ENCODE assay signal across 8 cellular contexts in genomic region chr1:15758953-15759661, GRCh38. TPM values are rescaled to one million over a fixed set of nuclear protein-coding genes. Genes with fewer than 3 reads are reported as not detected.
DNase-seq lines count a peak whose midpoint lies in the region; ATAC-seq, FAIRE-seq and TF ChIP-seq lines count a peak whose summit lies in the region.

No MANE protein-coding gene starts in this region.

- BruUV-seq in PC-9 (replicated peaks; lab: Mats Ljungman, UMichigan) = no TSS peak

- peak overlapping the region; percentile 16; the same call in 1 of the 2 replicates for H3K27ac ChIP-seq in PC-9
- H3K27ac ChIP-seq in naive thymus-derived CD4-positive, alpha-beta T cell (ENCODE audit: low read depth, low read length) = no peak overlapping the region

- peaks cover 36 to 68% (median 40%) of the 10 kb centered on the region in 5 donors for H3K27me3 Mint-ChIP-seq in naive thymus-derived CD4-positive, alpha-beta T cell

- H3K4me3 Mint-ChIP-seq in naive thymus-derived CD4-positive, alpha-beta T cell = peak overlapping the region in 9 of 10 donors; percentile 27 to 76 (median 60)

- TF ChIP-seq CTCF in AG09309 (IDR thresholded peaks at IDR 0.05; ENCODE audit: control insufficient read depth, insufficient read depth, low read depth, low read length, missing control alignments) (no peak), PC-9 (conservative IDR thresholded peaks at IDR 0.05) (no peak)

- no peaks in the 10 kb centered on the region for H3K27me3 ChIP-seq in PC-9 (ENCODE audit: insufficient read depth, low read depth)
- H3K27me3 ChIP-seq in naive thymus-derived CD4-positive, alpha-beta T cell (ENCODE audit: control insufficient read depth in 2 of 2, insufficient read depth in 2 of 2, low read length in 2 of 2) = peaks cover 0 to 3% of the 10 kb centered on the region in 2 donors

- H3K4me2 ChIP-seq in PC-9 = peak overlapping the region; percentile 79

- no peak for DNase-seq in AG09309 (ENCODE audit: low read depth)
- DNase-seq in PC-9 = no peak
- DNase-seq in naive thymus-derived CD4-positive, alpha-beta T cell = no peak
- DNase-seq in COLO829 (ENCODE audit: low spot score) = no peak
- no peak for DNase-seq in RCC 7860 (ENCODE audit: low spot score)

- H2AFZ ChIP-seq in PC-9 = peak overlapping the region; percentile 66

- no peaks in the 10 kb centered on the region for H3K9me2 ChIP-seq in PC-9 (ENCODE audit: insufficient read depth)

- H3K36me3 Mint-ChIP-seq in naive thymus-derived CD4-positive, alpha-beta T cell = no peaks in the 10 kb centered on the region

- H3K27ac Mint-ChIP-seq in naive thymus-derived CD4-positive, alpha-beta T cell = no peak overlapping the region

- POLR2A ChIA-PET in PC-9 (lab: Charles Lee; ENCODE audit: unreplicated experiment) = no interaction called here
- POLR2A ChIA-PET in naive thymus-derived CD4-positive, alpha-beta T cell (lab: Charles Lee) = no interaction called here

- H3F3A ChIP-seq in PC-9 (ENCODE audit: insufficient read depth, low read depth) = peaks cover 11% of the 10 kb centered on the region; the same call in 1 of the 2 replicates

- H3K4me1 ChIP-seq in PC-9 (replicated peaks; ENCODE audit: insufficient read depth) = peaks cover 15% of the 10 kb centered on the region
- peaks cover 0 to 5% of the 10 kb centered on the region in 2 donors for H3K4me1 ChIP-seq in naive thymus-derived CD4-positive, alpha-beta T cell (ENCODE audit: control insufficient read depth in 2 of 2, insufficient read depth in 2 of 2, low read length in 2 of 2)

- peaks cover 13% of the 10 kb centered on the region for H3K79me2 ChIP-seq in PC-9 (ENCODE audit: low read depth)

- CTCF ChIA-PET in PC-9 (lab: Charles Lee) = no interaction called here
- CTCF ChIA-PET in naive thymus-derived CD4-positive, alpha-beta T cell (lab: Charles Lee) = no interaction called here

- H3K9me3 ChIP-seq in PC-9 (ENCODE audit: insufficient read depth, low read depth) = no peaks in the 10 kb centered on the region
- no peaks in the 10 kb centered on the region for H3K9me3 ChIP-seq in naive thymus-derived CD4-positive, alpha-beta T cell (ENCODE audit: control insufficient read depth in 2 of 3, low read length in 3 of 3)

- ATAC-seq in esophagus mucosa (peak; percentile 21), GM21515 (IDR thresholded peaks at IDR 0.05; ENCODE audit: unreplicated experiment) (no peak), HG03095 (IDR thresholded peaks at IDR 0.05; ENCODE audit: unreplicated experiment) (no peak)
- peak; percentile 24 for ATAC-seq in naive thymus-derived CD4-positive, alpha-beta T cell

- no peaks in the 10 kb centered on the region for H3K36me3 ChIP-seq in PC-9 (ENCODE audit: low read depth)
- H3K36me3 ChIP-seq in naive thymus-derived CD4-positive, alpha-beta T cell (ENCODE audit: control insufficient read depth in 2 of 3, insufficient read depth in 3 of 3, low read length in 3 of 3) = no peaks in the 10 kb centered on the region

- H3K9me3 Mint-ChIP-seq in naive thymus-derived CD4-positive, alpha-beta T cell = peaks cover 0 to 1% (median 0%) of the 10 kb centered on the region in 11 donors

- no peaks in the 10 kb centered on the region for H4K20me1 ChIP-seq in PC-9 (ENCODE audit: insufficient read depth)

- no peak for FAIRE-seq in RCC 7860 (lab: Jason Lieb, UNC)

- intact Hi-C loops in PC-9 (cut with micrococcal nuclease; ENCODE audit: unreplicated experiment) = no loop called here
- intact Hi-C loops in naive thymus-derived CD4-positive, alpha-beta T cell (cut with micrococcal nuclease) = no loop called here

- H3K4me1 Mint-ChIP-seq in naive thymus-derived CD4-positive, alpha-beta T cell = peaks cover 5 to 28% (median 17%) of the 10 kb centered on the region in 7 donors

- H3K4me3 ChIP-seq in AG09309 (ENCODE audit: control insufficient read depth, low read depth, low read length) = peak overlapping the region; percentile 63
- H3K4me3 ChIP-seq in PC-9 = peak overlapping the region; percentile 72
- no peak overlapping the region for H3K4me3 ChIP-seq in naive thymus-derived CD4-positive, alpha-beta T cell (ENCODE audit: low read length)

RNA-seq across cellular contexts. Expression of gene FBLIM1, which starts 0.5 kb away (rescaled TPM):
- total RNA-seq in PC-9 (2021) (57.2 and 114 TPM in 2 replicates), esophagus mucosa (56.5 TPM)
- under 1 TPM in 2 of 5 experiments, not detected in 3; 0.27 to 0.54 TPM for total RNA-seq in naive thymus-derived CD4-positive, alpha-beta T cell
- under 1 TPM in 1 of 2 donors, not detected in 1; 0.41 TPM for polyA plus RNA-seq in naive thymus-derived CD4-positive, alpha-beta T cell

RNA-seq across cellular contexts. Expression of gene TMEM82, which starts 16.8 kb away (rescaled TPM):
- total RNA-seq in PC-9 (2021) (not detected in 2 replicates), esophagus mucosa (not detected)
- not detected for total RNA-seq in naive thymus-derived CD4-positive, alpha-beta T cell
- not detected for polyA plus RNA-seq in naive thymus-derived CD4-positive, alpha-beta T cell

RNA-seq across cellular contexts. Expression of gene SLC25A34, which starts 23.0 kb away (rescaled TPM):
- total RNA-seq in PC-9 (2021) = 1.4 and 1.7 TPM in 2 replicates
- 0.68 TPM for total RNA-seq in esophagus mucosa
- total RNA-seq in naive thymus-derived CD4-positive, alpha-beta T cell = 1 to 10 TPM; 1.5 to 4.6 (median 2.1) TPM
- polyA plus RNA-seq in naive thymus-derived CD4-positive, alpha-beta T cell = under 1 TPM in 1 of 2 donors, not detected in 1; 0.08 TPM

RNA-seq across cellular contexts. Expression of gene UQCRHL, which starts 48.3 kb away (rescaled TPM):
- total RNA-seq in PC-9 (2021) (4.9 and 5.1 TPM in 2 replicates), esophagus mucosa (1.6 TPM)
- total RNA-seq in naive thymus-derived CD4-positive, alpha-beta T cell = 1 to 10 TPM in 3 of 5 experiments, under 1 TPM in 2; 0.69 to 1.9 (median 1.4) TPM
- 1 to 10 TPM in 1 of 2 donors, under 1 TPM in 1; 0.43 to 1.1 TPM for polyA plus RNA-seq in naive thymus-derived CD4-positive, alpha-beta T cell

Comparison
In these comparisons a context has a peak if more than half of its experiments do, and no peak if none do; other contexts are left out.
1. ATAC-seq: peak in esophagus mucosa (single experiment) and naive thymus-derived CD4-positive, alpha-beta T cell (single experiment); none in GM21515 (single experiment) and HG03095 (single experiment).
2. RNA of gene FBLIM1, which starts 0.5 kb away (total RNA-seq): 57.2 to 114 TPM in PC-9 and 56.5 TPM in esophagus mucosa (single experiment); 0.27 to 0.54 TPM in naive thymus-derived CD4-positive, alpha-beta T cell; every median in the first group is over 10 times any median in the second.